In genomic region chr6:32179746-32180405, GRCh38 we compare ENCODE assay signal across 11 cellular contexts. TPM values are rescaled to one million over a fixed set of nuclear protein-coding genes. Genes with fewer than 3 reads are reported as not detected.
DNase-seq lines count a peak whose midpoint lies in the region; ATAC-seq and TF ChIP-seq lines count a peak whose summit lies in the region.
"Had no signal": no experiment of that assay in that cellular context is flagged by ENCODE, and none has a peak within 500 bp of the region (broad histone marks: within the 10 kb centered on the region; RNA-seq: fewer than 3 reads in every experiment).

No MANE protein-coding gene starts in this region.

- 53 to 61% (median 60%) methylated on average over 10 of the region's 10 CpGs for WGBS in heart left ventricle, 4 donors
- 78 to 86% methylated on average over 5 to 10 of the region's 10 CpGs for WGBS in transverse colon (ENCODE audit: low coverage in 1 of 2), 2 donors

- H3K27me3 ChIP-seq in heart left ventricle = no peaks in the 10 kb centered on the region
- H3K27me3 ChIP-seq in transverse colon = no peaks in the 10 kb centered on the region

- peaks cover 37% of the 10 kb centered on the region for H3K36me3 Mint-ChIP-seq in activated CD8-positive, alpha-beta T cell treated with anti-CD3 and anti-CD28 coated beads, Interleukin-2, amount 10 ng/mL, durations not matched to agents 7 days and 5 days (ENCODE audit: low read depth)
- peaks cover 14% of the 10 kb centered on the region for H3K36me3 Mint-ChIP-seq in memory B cell

- intact Hi-C loops in heart left ventricle (cut with DNase I) = loop anchor here in 4 of 10 donors (5.0 to 10.0 kb wide), 3 partner anchors 48 to 515 kb away; partner anchors contain the start of genes C6orf47 (in 2 of the 4), CSNK2B (in 2 of the 4), GPANK1 (in 2 of the 4) and LY6G5B (in 2 of the 4)
- intact Hi-C loops in Right ventricle myocardium inferior (cut with DNase I) = loop anchor here (10.0 kb wide), 1 partner anchor 515 kb away; the partner anchor contains the start of genes C6orf47, CSNK2B, GPANK1 and LY6G5B
- intact Hi-C loops in transverse colon (cut with DNase I; ENCODE audit: low total_unique reads) = no loop called here

- H3K27ac Mint-ChIP-seq in activated CD8-positive, alpha-beta T cell treated with anti-CD3 and anti-CD28 coated beads, Interleukin-2, amount 10 ng/mL, durations not matched to agents 7 days and 5 days = no peak overlapping the region
- H3K27ac Mint-ChIP-seq in memory B cell = no peak overlapping the region

- H3K27ac ChIP-seq in heart left ventricle (peak overlapping the region in 10 of 12 donors; percentile 87 to 100 (median 97)), transverse colon (peak overlapping the region; percentile 94 to 96 (median 94))

- no peaks in the 10 kb centered on the region for H3K9me3 Mint-ChIP-seq in activated CD8-positive, alpha-beta T cell treated with anti-CD3 and anti-CD28 coated beads, Interleukin-2, amount 10 ng/mL, durations not matched to agents 7 days and 5 days (ENCODE audit: insufficient read depth)
- peaks cover 1% of the 10 kb centered on the region for H3K9me3 Mint-ChIP-seq in memory B cell

- DNase-seq in heart left ventricle (no peak), Right ventricle myocardium inferior (ENCODE audit: missing footprints) (no peak), memory B cell (ENCODE audit: low spot score in 2 of 2) (no peak), transverse colon (no peak), HuH-7.5 (ENCODE audit: low spot score) (no peak), dermis blood vessel endothelial cell (no peak)
- no peak for DNase-seq in activated CD8-positive, alpha-beta T cell treated with anti-CD3 and anti-CD28 coated beads, Interleukin-2, amount 10 ng/mL, durations not matched to agents 7 days and 5 days
- DNase-seq: C1 segment of cervical spinal cord, NCI-H526 had no signal

- TF ChIP-seq EP300 in transverse colon (IDR thresholded peaks at IDR 0.05; ENCODE audit: low read depth) = no peak

- ATAC-seq in heart left ventricle = no peak
- ATAC-seq in Right ventricle myocardium inferior = no peak
- ATAC-seq in activated CD8-positive, alpha-beta T cell treated with anti-CD3 and anti-CD28 coated beads, Interleukin-2, amount 10 ng/mL, durations not matched to agents 7 days and 5 days = no peak
- ATAC-seq in memory B cell (ENCODE audit: low read depth) = no peak
- no peak for ATAC-seq in HG03097 (IDR thresholded peaks at IDR 0.05; ENCODE audit: low FRiP score, unreplicated experiment)
- ATAC-seq: esophagus mucosa had no signal

- H3K4me1 ChIP-seq in heart left ventricle = peaks cover 15 to 74% (median 60%) of the 10 kb centered on the region in 12 donors
- peaks cover 23 to 51% (median 34%) of the 10 kb centered on the region in 4 donors for H3K4me1 ChIP-seq in transverse colon

- CTCF ChIA-PET in activated CD8-positive, alpha-beta T cell treated with anti-CD3 and anti-CD28 coated beads, Interleukin-2, amount 10 ng/mL, durations not matched to agents 7 days and 5 days (lab: Charles Lee) = interaction anchor here (0.8 to 2.0 kb wide), 7 partner anchors 9 to 62 kb away, joined by 3 to 15 read pairs (median 3); partner anchors contain the start of genes GPSM3 and PBX2

- H3K4me3 Mint-ChIP-seq in activated CD8-positive, alpha-beta T cell treated with anti-CD3 and anti-CD28 coated beads, Interleukin-2, amount 10 ng/mL, durations not matched to agents 7 days and 5 days = peak overlapping the region; percentile 42
- peak overlapping the region; percentile 43 for H3K4me3 Mint-ChIP-seq in memory B cell

- TF ChIP-seq CTCF in heart left ventricle (IDR thresholded peaks at IDR 0.05) = no peak
- TF ChIP-seq CTCF in transverse colon (IDR thresholded peaks at IDR 0.05) = no peak

- peaks cover 47% of the 10 kb centered on the region for H3K4me1 Mint-ChIP-seq in activated CD8-positive, alpha-beta T cell treated with anti-CD3 and anti-CD28 coated beads, Interleukin-2, amount 10 ng/mL, durations not matched to agents 7 days and 5 days (ENCODE audit: low read depth)
- H3K4me1 Mint-ChIP-seq in memory B cell = peaks cover 45% of the 10 kb centered on the region

- POLR2A ChIA-PET in activated CD8-positive, alpha-beta T cell treated with anti-CD3 and anti-CD28 coated beads, Interleukin-2, amount 10 ng/mL, durations not matched to agents 7 days and 5 days (lab: Charles Lee) = interaction anchor here (2.5 kb wide), 1 partner anchor 10 kb away, joined by 45 read pairs; the partner anchor contains the start of genes GPSM3 and PBX2

- no peaks in the 10 kb centered on the region for H3K27me3 Mint-ChIP-seq in activated CD8-positive, alpha-beta T cell treated with anti-CD3 and anti-CD28 coated beads, Interleukin-2, amount 10 ng/mL, durations not matched to agents 7 days and 5 days (ENCODE audit: low read depth)
- H3K27me3 Mint-ChIP-seq in memory B cell = no peaks in the 10 kb centered on the region

- in situ Hi-C loops in transverse colon (cut with MboI; ENCODE audit: low pct_ligation_motif_present in 1 of 4, low pct_unique_long_range_greater_than_20kb in 1 of 4, low sequenced_read_pairs in 3 of 4) = no loop called here

- H3K4me3 ChIP-seq in heart left ventricle (peak overlapping the region in 6 of 12 donors; percentile 80 to 98 (median 88)), transverse colon (peak overlapping the region in 1 of 4 donors; percentile 91)

- H3K9me3 ChIP-seq in heart left ventricle = no peaks in the 10 kb centered on the region
- H3K9me3 ChIP-seq in transverse colon = no peaks in the 10 kb centered on the region

- peaks cover 0 to 44% (median 33%) of the 10 kb centered on the region in 9 donors for H3K36me3 ChIP-seq in heart left ventricle
- peaks cover 0 to 9% (median 3%) of the 10 kb centered on the region in 4 donors for H3K36me3 ChIP-seq in transverse colon

- TF ChIP-seq POLR2A in heart left ventricle (IDR thresholded peaks at IDR 0.05) (no peak), transverse colon (IDR thresholded peaks at IDR 0.05) (no peak)

RNA-seq across cellular contexts. Expression of gene RNF5, which starts 1.7 kb away (rescaled TPM):
- total RNA-seq in heart left ventricle = 100 to 1,000 TPM in 2 of 9 donors, 10 to 100 TPM in 7; 62.7 to 136 (median 84.5) TPM
- 100 to 1,000 TPM in 1 of 2 donors, 10 to 100 TPM in 1; 95.1 to 132 TPM for polyA plus RNA-seq in heart left ventricle
- total RNA-seq in Right ventricle myocardium inferior = 97.5 TPM
- total RNA-seq in activated CD8-positive, alpha-beta T cell treated with anti-CD3 and anti-CD28 coated beads, Interleukin-2, amount 10 ng/mL, durations not matched to agents 7 days and 5 days = 10 to 100 TPM; 40.4 to 43.3 TPM
- total RNA-seq in transverse colon = 100 to 1,000 TPM in 3 of 4 donors, 10 to 100 TPM in 1; 36.0 to 212 (median 120) TPM
- 31.6 and 53.1 TPM in 2 replicates for total RNA-seq in dermis blood vessel endothelial cell

RNA-seq across cellular contexts. Expression of gene AGPAT1, which starts 4.0 kb away (rescaled TPM):
- total RNA-seq in heart left ventricle (10 to 100 TPM; 45.5 to 61.7 (median 51.0) TPM), Right ventricle myocardium inferior (48.2 TPM), transverse colon (10 to 100 TPM; 17.9 to 67.2 (median 50.1) TPM), dermis blood vessel endothelial cell (9.5 and 22.2 TPM in 2 replicates)
- 10 to 100 TPM; 43.5 to 79.1 TPM for polyA plus RNA-seq in heart left ventricle
- total RNA-seq in activated CD8-positive, alpha-beta T cell treated with anti-CD3 and anti-CD28 coated beads, Interleukin-2, amount 10 ng/mL, durations not matched to agents 7 days and 5 days = 10 to 100 TPM; 40.4 to 46.6 TPM

RNA-seq across cellular contexts. Expression of gene AGER, which starts 4.2 kb away (rescaled TPM):
- 1 to 10 TPM in 6 of 9 donors, under 1 TPM in 2, not detected in 1; 0.69 to 5.7 (median 2.2) TPM for total RNA-seq in heart left ventricle
- 1 to 10 TPM; 1.4 to 1.6 TPM for polyA plus RNA-seq in heart left ventricle
- 2.0 TPM for total RNA-seq in Right ventricle myocardium inferior
- 10 to 100 TPM; 27.8 to 29.9 TPM for total RNA-seq in activated CD8-positive, alpha-beta T cell treated with anti-CD3 and anti-CD28 coated beads, Interleukin-2, amount 10 ng/mL, durations not matched to agents 7 days and 5 days
- 1 to 10 TPM; 1.1 to 9.0 (median 2.7) TPM for total RNA-seq in transverse colon
- total RNA-seq in dermis blood vessel endothelial cell = 0.74 and 0.85 TPM in 2 replicates

RNA-seq across cellular contexts. Expression of gene PBX2, which starts 10.1 kb away (rescaled TPM):
- total RNA-seq in heart left ventricle = 10 to 100 TPM; 25.3 to 60.4 (median 39.7) TPM
- 10 to 100 TPM; 35.7 to 42.1 TPM for polyA plus RNA-seq in heart left ventricle
- total RNA-seq in Right ventricle myocardium inferior = 42.9 TPM
- total RNA-seq in activated CD8-positive, alpha-beta T cell treated with anti-CD3 and anti-CD28 coated beads, Interleukin-2, amount 10 ng/mL, durations not matched to agents 7 days and 5 days = 10 to 100 TPM; 60.5 to 68.5 TPM
- total RNA-seq in transverse colon = 10 to 100 TPM; 34.4 to 87.5 (median 41.3) TPM
- total RNA-seq in dermis blood vessel endothelial cell = 62.3 and 85.6 TPM in 2 replicates

RNA-seq across cellular contexts. Expression of gene GPSM3, which starts 12.6 kb away (rescaled TPM):
- total RNA-seq in heart left ventricle = 10 to 100 TPM in 2 of 9 donors, 1 to 10 TPM in 7; 1.6 to 41.0 (median 3.8) TPM
- polyA plus RNA-seq in heart left ventricle = 1 to 10 TPM; 2.9 to 5.5 TPM
- total RNA-seq in Right ventricle myocardium inferior = 6.3 TPM
- total RNA-seq in activated CD8-positive, alpha-beta T cell treated with anti-CD3 and anti-CD28 coated beads, Interleukin-2, amount 10 ng/mL, durations not matched to agents 7 days and 5 days = 100 to 1,000 TPM; 216 to 223 TPM
- total RNA-seq in transverse colon = 1 to 10 TPM in 3 of 4 donors, under 1 TPM in 1; 1.00 to 8.6 (median 6.7) TPM
- 3.1 and 8.7 TPM in 2 replicates for total RNA-seq in dermis blood vessel endothelial cell
